Comparison of ENCODE assay signal across 1 cellular context in the genomic region with DNA sequence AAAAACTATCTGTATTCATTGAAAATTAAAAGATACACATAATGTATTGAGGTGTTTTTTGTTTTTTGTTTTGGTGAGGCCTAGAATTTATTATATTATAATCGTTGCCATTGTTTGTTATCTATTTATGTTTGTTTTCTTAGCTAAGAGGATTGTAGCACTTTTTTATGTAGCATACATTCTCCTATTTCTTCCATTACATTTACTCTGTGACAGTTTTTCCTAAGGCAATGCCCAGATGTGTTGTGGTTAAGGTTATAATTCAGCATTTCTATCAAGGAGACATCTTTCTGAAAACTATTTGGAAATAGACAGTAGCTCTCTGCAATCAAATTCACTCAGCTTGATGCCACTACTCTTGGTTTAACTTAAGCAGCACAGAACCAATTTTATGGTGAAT.
TF ChIP-seq lines count a peak whose summit lies in the region.

No MANE protein-coding gene starts in this region.

TF ChIP-seq in HEK293, 187 proteins besides CTCF, POLR2A, EP300 and RAD21 (continued from another document):
- TF ChIP-seq, protein P1, sequence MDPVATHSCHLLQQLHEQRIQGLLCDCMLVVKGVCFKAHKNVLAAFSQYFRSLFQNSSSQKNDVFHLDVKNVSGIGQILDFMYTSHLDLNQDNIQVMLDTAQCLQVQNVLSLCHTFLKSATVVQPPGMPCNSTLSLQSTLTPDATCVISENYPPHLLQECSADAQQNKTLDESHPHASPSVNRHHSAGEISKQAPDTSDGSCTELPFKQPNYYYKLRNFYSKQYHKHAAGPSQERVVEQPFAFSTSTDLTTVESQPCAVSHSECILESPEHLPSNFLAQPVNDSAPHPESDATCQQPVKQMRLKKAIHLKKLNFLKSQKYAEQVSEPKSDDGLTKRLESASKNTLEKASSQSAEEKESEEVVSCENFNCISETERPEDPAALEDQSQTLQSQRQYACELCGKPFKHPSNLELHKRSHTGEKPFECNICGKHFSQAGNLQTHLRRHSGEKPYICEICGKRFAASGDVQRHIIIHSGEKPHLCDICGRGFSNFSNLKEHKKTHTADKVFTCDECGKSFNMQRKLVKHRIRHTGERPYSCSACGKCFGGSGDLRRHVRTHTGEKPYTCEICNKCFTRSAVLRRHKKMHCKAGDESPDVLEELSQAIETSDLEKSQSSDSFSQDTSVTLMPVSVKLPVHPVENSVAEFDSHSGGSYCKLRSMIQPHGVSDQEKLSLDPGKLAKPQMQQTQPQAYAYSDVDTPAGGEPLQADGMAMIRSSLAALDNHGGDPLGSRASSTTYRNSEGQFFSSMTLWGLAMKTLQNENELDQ (tag by site-specific recombination; IDR thresholded peaks at IDR 0.05; ENCODE audit: low read depth): no peak
- peak; percentile 23; the same call in 1 of the 2 replicates for TF ChIP-seq ZBTB17 (tag by site-specific recombination; IDR thresholded peaks at IDR 0.05)
- TF ChIP-seq ZNF341 (tag by site-specific recombination; IDR thresholded peaks at IDR 0.05; ENCODE audit: low read depth): no peak
- no peak for TF ChIP-seq ZNF112 (tag by site-specific recombination; IDR thresholded peaks at IDR 0.05)
- peak; percentile 86 for TF ChIP-seq WT1 (tag by site-specific recombination; IDR thresholded peaks at IDR 0.05)
- TF ChIP-seq ZNF121 (tag by site-specific recombination; IDR thresholded peaks at IDR 0.05): no peak
- TF ChIP-seq, protein P2, sequence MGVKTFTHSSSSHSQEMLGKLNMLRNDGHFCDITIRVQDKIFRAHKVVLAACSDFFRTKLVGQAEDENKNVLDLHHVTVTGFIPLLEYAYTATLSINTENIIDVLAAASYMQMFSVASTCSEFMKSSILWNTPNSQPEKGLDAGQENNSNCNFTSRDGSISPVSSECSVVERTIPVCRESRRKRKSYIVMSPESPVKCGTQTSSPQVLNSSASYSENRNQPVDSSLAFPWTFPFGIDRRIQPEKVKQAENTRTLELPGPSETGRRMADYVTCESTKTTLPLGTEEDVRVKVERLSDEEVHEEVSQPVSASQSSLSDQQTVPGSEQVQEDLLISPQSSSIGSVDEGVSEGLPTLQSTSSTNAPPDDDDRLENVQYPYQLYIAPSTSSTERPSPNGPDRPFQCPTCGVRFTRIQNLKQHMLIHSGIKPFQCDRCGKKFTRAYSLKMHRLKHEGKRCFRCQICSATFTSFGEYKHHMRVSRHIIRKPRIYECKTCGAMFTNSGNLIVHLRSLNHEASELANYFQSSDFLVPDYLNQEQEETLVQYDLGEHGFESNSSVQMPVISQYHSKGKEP (tag by site-specific recombination; IDR thresholded peaks at IDR 0.05): peak; percentile 54
- TF ChIP-seq ZNF626 (tag by site-specific recombination; IDR thresholded peaks at IDR 0.05): no peak
- TF ChIP-seq ZBTB21 (tag by site-specific recombination; IDR thresholded peaks at IDR 0.05): no peak
- TF ChIP-seq ZNF600 (tag by site-specific recombination; IDR thresholded peaks at IDR 0.05): no peak
- TF ChIP-seq ZNF670 (tag by site-specific recombination; IDR thresholded peaks at IDR 0.05; ENCODE audit: low read depth): no peak
- no peak for TF ChIP-seq ZNF549 (tag by site-specific recombination; IDR thresholded peaks at IDR 0.05)
- TF ChIP-seq, protein P3, sequence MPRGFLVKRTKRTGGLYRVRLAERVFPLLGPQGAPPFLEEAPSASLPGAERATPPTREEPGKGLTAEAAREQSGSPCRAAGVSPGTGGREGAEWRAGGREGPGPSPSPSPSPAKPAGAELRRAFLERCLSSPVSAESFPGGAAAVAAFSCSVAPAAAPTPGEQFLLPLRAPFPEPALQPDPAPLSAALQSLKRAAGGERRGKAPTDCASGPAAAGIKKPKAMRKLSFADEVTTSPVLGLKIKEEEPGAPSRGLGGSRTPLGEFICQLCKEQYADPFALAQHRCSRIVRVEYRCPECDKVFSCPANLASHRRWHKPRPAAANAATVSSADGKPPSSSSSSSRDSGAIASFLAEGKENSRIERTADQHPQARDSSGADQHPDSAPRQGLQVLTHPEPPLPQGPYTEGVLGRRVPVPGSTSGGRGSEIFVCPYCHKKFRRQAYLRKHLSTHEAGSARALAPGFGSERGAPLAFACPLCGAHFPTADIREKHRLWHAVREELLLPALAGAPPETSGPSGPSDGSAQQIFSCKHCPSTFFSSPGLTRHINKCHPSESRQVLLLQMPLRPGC (tag by site-specific recombination; IDR thresholded peaks at IDR 0.05): no peak
- TF ChIP-seq ZNF214 (tag by site-specific recombination; IDR thresholded peaks at IDR 0.05; ENCODE audit: borderline replicate concordance): no peak
- TF ChIP-seq BCL11B (tag by site-specific recombination; IDR thresholded peaks at IDR 0.05; ENCODE audit: low read depth): peak; percentile 82
- no peak for TF ChIP-seq ZSCAN30 (tag by site-specific recombination; IDR thresholded peaks at IDR 0.05)
- no peak for TF ChIP-seq ZNF394 (tag by site-specific recombination; IDR thresholded peaks at IDR 0.05; ENCODE audit: borderline replicate concordance)
- no peak for TF ChIP-seq ZNF114 (tag by site-specific recombination; IDR thresholded peaks at IDR 0.05)
